Comparison of ENCODE assay signal across 11 cellular contexts in genomic region chr5:164312801-164313200, GRCh38.
"Had no signal": no experiment of that assay in that cellular context is flagged by ENCODE, and none has a peak within 500 bp of the region (broad histone marks: within the 10 kb centered on the region; RNA-seq: fewer than 3 reads in every experiment).

No MANE protein-coding gene starts in this region.

- H3K4me3 ChIP-seq: GM23248, GM23338, HAP-1 had no signal

- H3K4me2 ChIP-seq: GM23338 had no signal

- H3K9ac ChIP-seq: GM23248 had no signal

- ATAC-seq: GM23338, HCT116 had no signal

- H3K4me1 ChIP-seq: HAP-1 had no signal

- FAIRE-seq: H1, H54 had no signal

- H3K9me3 ChIP-seq: HAP-1 had no signal

- H3K9me3 Mint-ChIP-seq: GM23338, H9 had no signal

- H2AFZ ChIP-seq: GM23248, GM23338 had no signal

- H3K27ac ChIP-seq: GM23248 had no signal

- H3K27ac Mint-ChIP-seq: GM23338, H9, HFFc6 had no signal

- DNase-seq: GM23248, GOT3, H7, H9, HCEC 1CT, HFFc6 had no signal

- H3K4me1 Mint-ChIP-seq: GM23338, H9 had no signal

- H3K4me3 Mint-ChIP-seq: GM23338, H9, HFFc6 had no signal

- H3K36me3 ChIP-seq: HAP-1 had no signal
